ENCODE assay signal across 13 cellular contexts in the genomic region with DNA sequence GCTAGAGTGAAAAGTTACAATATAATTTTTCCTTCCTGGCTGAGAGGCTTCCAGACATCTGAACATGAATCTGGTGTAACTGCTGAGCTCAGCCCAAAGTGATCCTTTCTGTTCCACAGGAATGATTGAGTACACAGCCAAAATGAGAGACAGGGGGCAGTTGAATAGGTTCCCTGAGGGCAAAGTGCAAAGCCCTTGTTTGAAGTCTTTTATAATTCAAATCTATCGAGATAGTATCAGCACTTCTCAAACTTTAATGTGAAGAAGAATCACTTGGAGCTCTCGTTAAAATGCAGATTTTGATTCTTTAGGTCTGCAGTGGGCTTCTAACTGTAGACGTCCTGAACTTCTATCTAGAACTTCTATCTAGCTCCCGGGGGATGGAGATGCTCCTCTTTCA. TPM values are rescaled to one million over a fixed set of nuclear protein-coding genes. Genes with fewer than 3 reads are reported as not detected.
DNase-seq lines count a peak whose midpoint lies in the region; ATAC-seq and TF ChIP-seq lines count a peak whose summit lies in the region.
"Had no signal": no experiment of that assay in that cellular context is flagged by ENCODE, and none has a peak within 500 bp of the region (broad histone marks: within the 10 kb centered on the region; RNA-seq: fewer than 3 reads in every experiment).

No MANE protein-coding gene starts in this region.

- no peak overlapping the region for H3K4me3 ChIP-seq in liver (ENCODE audit: low read depth in 1 of 3, low read length in 3 of 3)
- no peak overlapping the region for H3K4me3 ChIP-seq in upper lobe of right lung
- H3K4me3 ChIP-seq in gastroesophageal sphincter = no peak overlapping the region
- H3K4me3 ChIP-seq: left lung had no signal

- no peak for TF ChIP-seq EP300 in gastroesophageal sphincter (IDR thresholded peaks at IDR 0.05)

- peak overlapping the region; percentile 75 to 86 for H3K27ac Mint-ChIP-seq in natural killer cell
- peak overlapping the region in 1 of 2 donors; percentile 81 for H3K27ac Mint-ChIP-seq in natural killer cell treated with Interleukin-12 subunit alpha and Interleukin-12 subunit beta and Interleukin-15 and Interleukin-18, amount 100 ng/mL, for 72 hours
- H3K27ac Mint-ChIP-seq in activated naive CD8-positive, alpha-beta T cell treated with anti-CD3 and anti-CD28 coated beads for 36 hours = peak overlapping the region; percentile 89

- intact Hi-C loops in natural killer cell (cut with micrococcal nuclease) = loop anchor here (2.0 kb wide), 1 partner anchor 27 kb away; no protein-coding TSS in a partner anchor
- intact Hi-C loops in upper lobe of right lung (cut with DNase I) = no loop called here

- no peak for DNase-seq in natural killer cell
- DNase-seq in natural killer cell treated with Interleukin-12 subunit alpha and Interleukin-12 subunit beta and Interleukin-15 and Interleukin-18, amount 100 ng/mL, for 72 hours (ENCODE audit: low spot score) = no peak
- no peak for DNase-seq in activated naive CD8-positive, alpha-beta T cell treated with anti-CD3 and anti-CD28 coated beads for 36 hours
- no peak for DNase-seq in upper lobe of right lung
- DNase-seq in NCI-H1436 treated with DMSO at 0.1 percent for 48 hours (lab: John Stamatoyannopoulos, UW) = no peak
- DNase-seq: caudate nucleus, NCI-H2081 treated with DMSO at 0.1 percent for 48 hours had no signal

- H3K9me3 ChIP-seq in liver (ENCODE audit: control insufficient read depth in 4 of 4, low read length in 3 of 4) (no peaks in the 10 kb centered on the region), upper lobe of right lung (no peaks in the 10 kb centered on the region), gastroesophageal sphincter (no peaks in the 10 kb centered on the region)
- H3K9me3 ChIP-seq: left lung had no signal

- 49% methylated on average over 4 of the region's 4 CpGs for WGBS in liver
- WGBS in gastroesophageal sphincter (ENCODE audit: low coverage in 1 of 2), 2 donors = 68 to 79% methylated on average over 4 of the region's 4 CpGs

- no peaks in the 10 kb centered on the region for H3K36me3 ChIP-seq in liver (ENCODE audit: control insufficient read depth in 4 of 4, insufficient read depth in 3 of 4, low read depth in 1 of 4, low read length in 3 of 4)
- H3K36me3 ChIP-seq in upper lobe of right lung = no peaks in the 10 kb centered on the region
- no peaks in the 10 kb centered on the region for H3K36me3 ChIP-seq in gastroesophageal sphincter
- H3K36me3 ChIP-seq: left lung had no signal

- H3K27me3 ChIP-seq in liver (ENCODE audit: control insufficient read depth in 4 of 4, insufficient read depth in 4 of 4, low read length in 3 of 4) (no peaks in the 10 kb centered on the region), upper lobe of right lung (no peaks in the 10 kb centered on the region), gastroesophageal sphincter (no peaks in the 10 kb centered on the region)
- H3K27me3 ChIP-seq: left lung had no signal

- H3K9ac ChIP-seq in liver (ENCODE audit: low read depth in 1 of 2, low read length in 2 of 2) = no peak overlapping the region

- H3K4me3 Mint-ChIP-seq in natural killer cell = no peak overlapping the region
- H3K4me3 Mint-ChIP-seq in natural killer cell treated with Interleukin-12 subunit alpha and Interleukin-12 subunit beta and Interleukin-15 and Interleukin-18, amount 100 ng/mL, for 72 hours = no peak overlapping the region
- no peak overlapping the region for H3K4me3 Mint-ChIP-seq in activated naive CD8-positive, alpha-beta T cell treated with anti-CD3 and anti-CD28 coated beads for 36 hours

- ATAC-seq in natural killer cell (peak in 1 of 3 donors; percentile 15), upper lobe of right lung (no peak), HG03442 (IDR thresholded peaks at IDR 0.05; ENCODE audit: unreplicated experiment) (no peak), gastroesophageal sphincter (no peak)
- ATAC-seq in natural killer cell treated with Interleukin-12 subunit alpha and Interleukin-12 subunit beta and Interleukin-15 and Interleukin-18, amount 100 ng/mL, for 72 hours = no peak

- H3K9me3 Mint-ChIP-seq in natural killer cell = no peaks in the 10 kb centered on the region
- no peaks in the 10 kb centered on the region for H3K9me3 Mint-ChIP-seq in natural killer cell treated with Interleukin-12 subunit alpha and Interleukin-12 subunit beta and Interleukin-15 and Interleukin-18, amount 100 ng/mL, for 72 hours
- no peaks in the 10 kb centered on the region for H3K9me3 Mint-ChIP-seq in activated naive CD8-positive, alpha-beta T cell treated with anti-CD3 and anti-CD28 coated beads for 36 hours
- H3K9me3 Mint-ChIP-seq: activated CD4-positive, alpha-beta T cell treated with anti-CD3 and anti-CD28 coated beads, Interleukin-2, amount 10 ng/mL, durations not matched to agents 24 days and 14 days had no signal

- H3K27ac ChIP-seq in liver (ENCODE audit: low read depth in 1 of 2, low read length in 2 of 2) (no peak overlapping the region), upper lobe of right lung (peak overlapping the region; percentile 18), gastroesophageal sphincter (no peak overlapping the region)
- H3K27ac ChIP-seq: C4-2B had no signal

- TF ChIP-seq RAD21 in liver (IDR thresholded peaks at IDR 0.05) = no peak

- no peaks in the 10 kb centered on the region for H3K27me3 Mint-ChIP-seq in natural killer cell (ENCODE audit: low read depth in 2 of 2)
- no peaks in the 10 kb centered on the region for H3K27me3 Mint-ChIP-seq in natural killer cell treated with Interleukin-12 subunit alpha and Interleukin-12 subunit beta and Interleukin-15 and Interleukin-18, amount 100 ng/mL, for 72 hours
- H3K27me3 Mint-ChIP-seq in activated naive CD8-positive, alpha-beta T cell treated with anti-CD3 and anti-CD28 coated beads for 36 hours = no peaks in the 10 kb centered on the region

- TF ChIP-seq CTCF in natural killer cell (IDR thresholded peaks at IDR 0.05) (no peak), liver (IDR thresholded peaks at IDR 0.05; ENCODE audit: low read depth, low read length, missing input control) (no peak), upper lobe of right lung (IDR thresholded peaks at IDR 0.05) (no peak), gastroesophageal sphincter (IDR thresholded peaks at IDR 0.05) (no peak)

- H3K36me3 Mint-ChIP-seq in natural killer cell = no peaks in the 10 kb centered on the region
- no peaks in the 10 kb centered on the region for H3K36me3 Mint-ChIP-seq in natural killer cell treated with Interleukin-12 subunit alpha and Interleukin-12 subunit beta and Interleukin-15 and Interleukin-18, amount 100 ng/mL, for 72 hours
- H3K36me3 Mint-ChIP-seq in activated naive CD8-positive, alpha-beta T cell treated with anti-CD3 and anti-CD28 coated beads for 36 hours = no peaks in the 10 kb centered on the region

- peaks cover 20 to 32% of the 10 kb centered on the region in 2 donors for H3K4me1 Mint-ChIP-seq in natural killer cell
- peaks cover 13 to 21% of the 10 kb centered on the region in 2 donors for H3K4me1 Mint-ChIP-seq in natural killer cell treated with Interleukin-12 subunit alpha and Interleukin-12 subunit beta and Interleukin-15 and Interleukin-18, amount 100 ng/mL, for 72 hours (ENCODE audit: low read depth in 2 of 2)
- peaks cover 20% of the 10 kb centered on the region for H3K4me1 Mint-ChIP-seq in activated naive CD8-positive, alpha-beta T cell treated with anti-CD3 and anti-CD28 coated beads for 36 hours

- H3K4me1 ChIP-seq in liver (ENCODE audit: control insufficient read depth in 4 of 4, insufficient read depth in 4 of 4, low read length in 3 of 4) (peaks cover 0 to 12% (median 3%) of the 10 kb centered on the region in 4 donors), upper lobe of right lung (no peaks in the 10 kb centered on the region), gastroesophageal sphincter (peaks cover 0 to 5% (median 0%) of the 10 kb centered on the region in 3 donors)

- TF ChIP-seq POLR2A in gastroesophageal sphincter (IDR thresholded peaks at IDR 0.05) = no peak

TF ChIP-seq in liver, 16 proteins besides CTCF, POLR2A, EP300 and RAD21:
- TF ChIP-seq FOXA1 (IDR thresholded peaks at IDR 0.05) (no peak), HNF4A (conservative IDR thresholded peaks at IDR 0.05) (peak; percentile 43 to 71)
TF ChIP-seq in liver: peak in this region for 1.

RNA-seq across cellular contexts. Expression of a gene that starts 54.4 kb away (rescaled TPM):
- 10 to 100 TPM; 10.1 to 13.5 (median 11.7) TPM for total RNA-seq in natural killer cell
- total RNA-seq in natural killer cell treated with Interleukin-12 subunit alpha and Interleukin-12 subunit beta and Interleukin-15 and Interleukin-18, amount 100 ng/mL, for 72 hours = 10 to 100 TPM in 1 of 2 donors, 1 to 10 TPM in 1; 7.9 to 11.0 TPM
- 10 to 100 TPM; 18.1 to 19.3 TPM for total RNA-seq in activated naive CD8-positive, alpha-beta T cell treated with anti-CD3 and anti-CD28 coated beads for 36 hours
- total RNA-seq in liver = 100 to 1,000 TPM in 1 of 2 donors, 10 to 100 TPM in 1; 32.7 to 138 TPM
- polyA plus RNA-seq in liver = 1 to 10 TPM; 4.4 to 5.9 TPM
- 45.6 TPM for total RNA-seq in upper lobe of right lung
- total RNA-seq in gastroesophageal sphincter = 10 to 100 TPM; 44.6 to 70.5 (median 48.7) TPM
